Comparison of ENCODE assay signal across 26 cellular contexts in genomic region chr4:1476140-1476513, GRCh38.
A peak's percentile ranks its signal among the peaks of the same experiment; 100 is the strongest.
DNase-seq lines count a peak whose midpoint lies in the region; ATAC-seq and TF ChIP-seq lines count a peak whose summit lies in the region.
"Had no signal": no experiment of that assay in that cellular context is flagged by ENCODE, and none has a peak within 500 bp of the region (broad histone marks: within the 10 kb centered on the region; RNA-seq: fewer than 3 reads in every experiment).

No MANE protein-coding gene starts in this region.

- H3K9ac ChIP-seq in IMR-90 (ENCODE audit: low read depth, low read length) (no peak overlapping the region), PC-3 (ENCODE audit: low read length) (no peak overlapping the region)
- H3K9ac ChIP-seq: BLaER1 had no signal

- H3K4me2 ChIP-seq in IMR-90 (ENCODE audit: low read depth, low read length) (no peak overlapping the region), PC-3 (ENCODE audit: low read length) (no peak overlapping the region)
- H3K4me2 ChIP-seq: BLaER1 had no signal

- BruUV-seq in IMR-90 (replicated peaks; lab: Mats Ljungman, UMichigan) (no TSS peak), PC-3 (replicated peaks; lab: Mats Ljungman, UMichigan) (no TSS peak)

- H4K20me1 ChIP-seq in IMR-90 (ENCODE audit: insufficient read depth, low read length) (no peaks in the 10 kb centered on the region), PC-3 (ENCODE audit: low read length) (no peaks in the 10 kb centered on the region)
- H4K20me1 ChIP-seq: BLaER1 had no signal

- no peak overlapping the region for H3K4me3 Mint-ChIP-seq in natural killer cell treated with Interleukin-12 subunit alpha and Interleukin-12 subunit beta and Interleukin-15 and Interleukin-18, amount 100 ng/mL, for 72 hours
- no peak overlapping the region for H3K4me3 Mint-ChIP-seq in natural killer cell
- H3K4me3 Mint-ChIP-seq in HFFc6 = no peak overlapping the region
- H3K4me3 Mint-ChIP-seq: CD14-positive monocyte; CD4-positive, alpha-beta memory T cell; CD8-positive, alpha-beta memory T cell had no signal

- H3K9me3 ChIP-seq in IMR-90 (ENCODE audit: control insufficient read depth, insufficient read depth, low read length) = peaks cover 4% of the 10 kb centered on the region; the same call in 1 of the 2 replicates
- no peaks in the 10 kb centered on the region for H3K9me3 ChIP-seq in upper lobe of right lung
- no peaks in the 10 kb centered on the region for H3K9me3 ChIP-seq in PC-3 (ENCODE audit: low read length)

- H3K27me3 Mint-ChIP-seq in natural killer cell treated with Interleukin-12 subunit alpha and Interleukin-12 subunit beta and Interleukin-15 and Interleukin-18, amount 100 ng/mL, for 72 hours = peaks cover 6 to 12% of the 10 kb centered on the region in 2 donors
- H3K27me3 Mint-ChIP-seq in natural killer cell (ENCODE audit: low read depth in 2 of 2) (peaks cover 0 to 13% of the 10 kb centered on the region in 2 donors), HFFc6 (ENCODE audit: insufficient read depth) (peaks cover 5% of the 10 kb centered on the region)

- no peak overlapping the region for H3K27ac Mint-ChIP-seq in natural killer cell treated with Interleukin-12 subunit alpha and Interleukin-12 subunit beta and Interleukin-15 and Interleukin-18, amount 100 ng/mL, for 72 hours
- no peak overlapping the region for H3K27ac Mint-ChIP-seq in natural killer cell
- H3K27ac Mint-ChIP-seq in HFFc6 = no peak overlapping the region
- H3K27ac Mint-ChIP-seq: CD14-positive monocyte; CD4-positive, alpha-beta memory T cell; CD4-positive, CD25-positive, alpha-beta regulatory T cell; CD8-positive, alpha-beta memory T cell had no signal

- DNase-seq in natural killer cell treated with Interleukin-12 subunit alpha and Interleukin-12 subunit beta and Interleukin-15 and Interleukin-18, amount 100 ng/mL, for 72 hours (ENCODE audit: low spot score) = peak; percentile 16
- DNase-seq in natural killer cell (no peak), IMR-90 (no peak), islet precursor cell (peak; percentile 11), upper lobe of right lung (peak; percentile 16), PC-3 (no peak), HFFc6 (no peak)
- no peak for DNase-seq in activated naive CD4-positive, alpha-beta T cell treated with Interleukin-2 at 50 U/mL for 16 hours
- DNase-seq: 8988T; ACHN; BE2C; C1 segment of cervical spinal cord; CD4-positive, alpha-beta memory T cell; CD4-positive, CD25-positive, alpha-beta regulatory T cell; CD8-positive, alpha-beta memory T cell; COR-L47; DMS 273 treated with DMSO at 0.1 percent for 48 hours; DMS153; DMS53; DMS79; DND-41; EL; GDM1 had no signal

- H3K4me1 ChIP-seq in IMR-90 (ENCODE audit: control insufficient read depth, insufficient read depth, low read length) (no peaks in the 10 kb centered on the region), upper lobe of right lung (no peaks in the 10 kb centered on the region), PC-3 (ENCODE audit: insufficient read depth, low read length) (no peaks in the 10 kb centered on the region)
- H3K4me1 ChIP-seq: BLaER1 had no signal

- no peak overlapping the region for H4K5ac ChIP-seq in IMR-90 (ENCODE audit: low read depth, low read length)

- POLR2A ChIA-PET in IMR-90 (lab: Charles Lee; ENCODE audit: unreplicated experiment) = no interaction called here
- POLR2A ChIA-PET in PC-3 (lab: Charles Lee; ENCODE audit: unreplicated experiment) = no interaction called here

- peak overlapping the region; percentile 19 for H2BK5ac ChIP-seq in IMR-90 (ENCODE audit: low read depth, low read length, poor library complexity, severe bottlenecking)

- no peaks in the 10 kb centered on the region for H3K4me1 Mint-ChIP-seq in natural killer cell treated with Interleukin-12 subunit alpha and Interleukin-12 subunit beta and Interleukin-15 and Interleukin-18, amount 100 ng/mL, for 72 hours (ENCODE audit: low read depth in 2 of 2)
- no peaks in the 10 kb centered on the region for H3K4me1 Mint-ChIP-seq in natural killer cell
- H3K4me1 Mint-ChIP-seq in HFFc6 (ENCODE audit: low read depth) = no peaks in the 10 kb centered on the region
- H3K4me1 Mint-ChIP-seq: CD14-positive monocyte; CD4-positive, alpha-beta memory T cell; CD4-positive, CD25-positive, alpha-beta regulatory T cell; CD8-positive, alpha-beta memory T cell had no signal

- H4K8ac ChIP-seq in IMR-90 (ENCODE audit: low read depth in 2 of 2, low read length in 2 of 2) = no peak overlapping the region

- TF ChIP-seq CTCF in natural killer cell (IDR thresholded peaks at IDR 0.05) (no peak), IMR-90 (conservative IDR thresholded peaks at IDR 0.05; ENCODE audit: low read depth, low read length) (no peak), upper lobe of right lung (IDR thresholded peaks at IDR 0.05) (no peak), PC-3 (conservative IDR thresholded peaks at IDR 0.05; ENCODE audit: low read depth, low read length) (no peak), HFFc6 (IDR thresholded peaks at IDR 0.05) (no peak)

- H3F3A ChIP-seq in PC-3 (ENCODE audit: low read length, unreplicated experiment) = no peaks in the 10 kb centered on the region

- ATAC-seq in natural killer cell treated with Interleukin-12 subunit alpha and Interleukin-12 subunit beta and Interleukin-15 and Interleukin-18, amount 100 ng/mL, for 72 hours = no peak
- ATAC-seq in natural killer cell = no peak
- no peak for ATAC-seq in IMR-90 (ENCODE audit: low read depth)
- no peak for ATAC-seq in upper lobe of right lung
- no peak for ATAC-seq in PC-3
- ATAC-seq: GM12878 had no signal

- H2BK20ac ChIP-seq in IMR-90 (ENCODE audit: low read depth, low read length) = no peak overlapping the region

- H3K79me2 ChIP-seq in PC-3 (ENCODE audit: low read length) = no peaks in the 10 kb centered on the region

- CTCF ChIA-PET in IMR-90 (lab: Yijun Ruan, JAX) (no interaction called here), PC-3 (lab: Charles Lee) (no interaction called here)

- no peak overlapping the region for H4K91ac ChIP-seq in IMR-90 (ENCODE audit: insufficient read depth, low read depth, low read length)

- no peak overlapping the region for H2BK15ac ChIP-seq in IMR-90 (ENCODE audit: low read depth, low read length)

- intact Hi-C loops in natural killer cell (cut with micrococcal nuclease) = no loop called here
- intact Hi-C loops in IMR-90 (cut with micrococcal nuclease) = no loop called here
- intact Hi-C loops in upper lobe of right lung (cut with DNase I) = no loop called here
- intact Hi-C loops in PC-3 (cut with micrococcal nuclease) = no loop called here

- no peaks in the 10 kb centered on the region for H3K9me1 ChIP-seq in IMR-90 (ENCODE audit: insufficient read depth, low read length)

- dilution Hi-C loops in IMR-90 (cut with HindIII; ENCODE audit: low sequenced_read_pairs, unreplicated experiment) = no loop called here

- H3K36me3 Mint-ChIP-seq in natural killer cell treated with Interleukin-12 subunit alpha and Interleukin-12 subunit beta and Interleukin-15 and Interleukin-18, amount 100 ng/mL, for 72 hours = no peaks in the 10 kb centered on the region
- H3K36me3 Mint-ChIP-seq in natural killer cell (no peaks in the 10 kb centered on the region), HFFc6 (ENCODE audit: low read depth) (no peaks in the 10 kb centered on the region)
- H3K36me3 Mint-ChIP-seq: CD14-positive monocyte; CD4-positive, alpha-beta memory T cell; CD4-positive, CD25-positive, alpha-beta regulatory T cell; CD8-positive, alpha-beta memory T cell had no signal

- H3K9me3 Mint-ChIP-seq in natural killer cell treated with Interleukin-12 subunit alpha and Interleukin-12 subunit beta and Interleukin-15 and Interleukin-18, amount 100 ng/mL, for 72 hours = peaks cover 3% of the 10 kb centered on the region
- H3K9me3 Mint-ChIP-seq in natural killer cell (peaks cover 0 to 7% of the 10 kb centered on the region in 2 donors), HFFc6 (peaks cover 14% of the 10 kb centered on the region; the same call in 1 of the 2 replicates)

- H3K27ac ChIP-seq in IMR-90 (ENCODE audit: insufficient read depth, low read length) = no peak overlapping the region
- no peak overlapping the region for H3K27ac ChIP-seq in upper lobe of right lung
- H3K27ac ChIP-seq in PC-3 (ENCODE audit: low read length) = no peak overlapping the region
- H3K27ac ChIP-seq: BLaER1 had no signal

- H3K79me1 ChIP-seq in IMR-90 (ENCODE audit: low read depth in 1 of 2, low read length in 2 of 2) = no peaks in the 10 kb centered on the region

- H3K14ac ChIP-seq in IMR-90 (replicated peaks; ENCODE audit: low read depth, low read length) = no peak overlapping the region

- in situ Hi-C loops in IMR-90 (cut with MboI; ENCODE audit: low sequenced_read_pairs) = no loop called here

- H3K27me3 ChIP-seq in IMR-90 (ENCODE audit: control insufficient read depth, insufficient read depth, low read length) = peaks cover 14% of the 10 kb centered on the region
- H3K27me3 ChIP-seq in upper lobe of right lung = peaks cover 16% of the 10 kb centered on the region
- H3K27me3 ChIP-seq in PC-3 (ENCODE audit: low read length) = no peaks in the 10 kb centered on the region
- H3K27me3 ChIP-seq: BLaER1 had no signal

- no peak overlapping the region for H2AK5ac ChIP-seq in IMR-90 (ENCODE audit: low read depth, low read length)

- no peak overlapping the region for H2BK120ac ChIP-seq in IMR-90 (ENCODE audit: low read depth, low read length)

- WGBS in IMR-90 (ENCODE audit: extremely low coverage in 2 of 2, insufficient read length in 1 of 2), 2 experiments = 93% methylated on average over 2 of the region's 2 CpGs; no CpG with 5 or more reads in 1 of the 2 experiments

- TF ChIP-seq POLR2A in IMR-90 (IDR thresholded peaks at IDR 0.05; ENCODE audit: low read depth, low read length) = no peak

- no peak overlapping the region for H3K56ac ChIP-seq in IMR-90 (ENCODE audit: extremely low read depth, insufficient read depth, low read length)

- no peak overlapping the region for H2AK9ac ChIP-seq in IMR-90 (replicated peaks; ENCODE audit: low read depth, low read length, poor library complexity)

- H3K4ac ChIP-seq in IMR-90 (ENCODE audit: low read depth, low read length) = no peak overlapping the region

- H3K4me3 ChIP-seq in IMR-90 (ENCODE audit: insufficient read depth, low read depth, low read length) (no peak overlapping the region), upper lobe of right lung (no peak overlapping the region), PC-3 (ENCODE audit: low read length) (no peak overlapping the region)
- H3K4me3 ChIP-seq: BLaER1, GM12878 had no signal

- H3K23ac ChIP-seq in IMR-90 (ENCODE audit: low read depth, low read length) = no peak overlapping the region

- no peak overlapping the region for H3K18ac ChIP-seq in IMR-90 (ENCODE audit: low read depth, low read length)

- H3K36me3 ChIP-seq in IMR-90 (ENCODE audit: control insufficient read depth, insufficient read depth, low read length) (no peaks in the 10 kb centered on the region), upper lobe of right lung (no peaks in the 10 kb centered on the region), PC-3 (ENCODE audit: low read depth, low read length) (no peaks in the 10 kb centered on the region)
- H3K36me3 ChIP-seq: BE2C, BLaER1 had no signal

- H3K9me2 ChIP-seq in PC-3 (replicated peaks; ENCODE audit: low read length) = no peaks in the 10 kb centered on the region

- no peak for TF ChIP-seq RAD21 in IMR-90 (IDR thresholded peaks at IDR 0.05; ENCODE audit: low read length)

- H2AFZ ChIP-seq in IMR-90 (replicated peaks; ENCODE audit: low read length, poor library complexity) = no peak overlapping the region
- no peak overlapping the region for H2AFZ ChIP-seq in PC-3 (ENCODE audit: low read length)

TF ChIP-seq in IMR-90, 13 proteins besides CTCF, POLR2A, EP300 and RAD21 (continues in another document):
- TF ChIP-seq MAZ (IDR thresholded peaks at IDR 0.05; ENCODE audit: borderline replicate concordance, low read depth, low read length) = no peak

Comparison
In these comparisons a context has a peak if more than half of its experiments do, and no peak if none do; other contexts are left out.
1. DNase-seq: peak in natural killer cell treated with Interleukin-12 subunit alpha and Interleukin-12 subunit beta and Interleukin-15 and Interleukin-18, amount 100 ng/mL, for 72 hours (single experiment), islet precursor cell (single experiment) and upper lobe of right lung (single experiment); none in natural killer cell (single experiment), IMR-90 (single experiment), activated naive CD4-positive, alpha-beta T cell treated with Interleukin-2 at 50 U/mL for 16 hours (single experiment), PC-3 (single experiment) and HFFc6 (single experiment).